In genomic region chr15:94894056-94894455, GRCh38 we compare ENCODE assay signal across 23 cellular contexts.
DNase-seq lines count a peak whose midpoint lies in the region; ATAC-seq and TF ChIP-seq lines count a peak whose summit lies in the region.
"Had no signal": no experiment of that assay in that cellular context is flagged by ENCODE, and none has a peak within 500 bp of the region (broad histone marks: within the 10 kb centered on the region; RNA-seq: fewer than 3 reads in every experiment).

No MANE protein-coding gene starts in this region.

- no peak overlapping the region for H4K5ac ChIP-seq in H9 (ENCODE audit: insufficient read length, low read depth, low read length)

- no peaks in the 10 kb centered on the region for H3K4me1 ChIP-seq in H9 (ENCODE audit: insufficient read depth, low read length)
- H3K4me1 ChIP-seq in ascending aorta, result no peaks in the 10 kb centered on the region
- H3K4me1 ChIP-seq: BE2C, BLaER1 had no signal

- no peak overlapping the region for H3K27ac ChIP-seq in H9 (ENCODE audit: insufficient read length, low read depth, low read length)
- no peak overlapping the region for H3K27ac ChIP-seq in ascending aorta
- H3K27ac ChIP-seq: BLaER1 had no signal

- H3K9ac ChIP-seq in H9 (ENCODE audit: extremely low read depth, insufficient read length, low read length), result no peak overlapping the region
- H3K9ac ChIP-seq: BLaER1 had no signal

- H4K20me1 ChIP-seq in H9 (ENCODE audit: control insufficient read depth, insufficient read depth, insufficient read length), result no peaks in the 10 kb centered on the region
- H4K20me1 ChIP-seq: BLaER1 had no signal

- H3K27ac Mint-ChIP-seq in H9, result peak overlapping the region in 1 of 3 experiments; percentile 47; a peak in 1 of 7 replicates
- peak overlapping the region in 3 of 6 donors; percentile 16 to 54 (median 18) for H3K27ac Mint-ChIP-seq in immature natural killer cell
- H3K27ac Mint-ChIP-seq in natural killer cell, result no peak overlapping the region
- H3K27ac Mint-ChIP-seq: CD14-positive monocyte; CD4-positive, alpha-beta memory T cell; CD4-positive, CD25-positive, alpha-beta regulatory T cell; CD8-positive, alpha-beta memory T cell had no signal

- H2BK5ac ChIP-seq in H9 (ENCODE audit: insufficient read length, low read length), result no peak overlapping the region

- H3K4me1 Mint-ChIP-seq in H9 (no peaks in the 10 kb centered on the region), immature natural killer cell (peaks cover 10 to 23% of the 10 kb centered on the region in 2 donors), natural killer cell (peaks cover 12 to 13% of the 10 kb centered on the region in 2 donors)
- H3K4me1 Mint-ChIP-seq: CD14-positive monocyte; CD4-positive, alpha-beta memory T cell; CD4-positive, CD25-positive, alpha-beta regulatory T cell; CD8-positive, alpha-beta memory T cell had no signal

- H3K9me3 ChIP-seq in H9 (ENCODE audit: control insufficient read depth, low read depth, low read length) (no peaks in the 10 kb centered on the region), ascending aorta (no peaks in the 10 kb centered on the region)
- H3K9me3 ChIP-seq: BE2C, BLaER1 had no signal

- H3K18ac ChIP-seq in H9 (ENCODE audit: insufficient read length, low read depth, low read length), result no peak overlapping the region

- H3K56ac ChIP-seq in H9 (ENCODE audit: insufficient read length, low read depth, low read length), result no peak overlapping the region

- no peak overlapping the region for H3K23ac ChIP-seq in H9 (ENCODE audit: insufficient read length, low read depth, low read length)

- H3K9me3 Mint-ChIP-seq in H9 (peaks cover 0 to 6% of the 10 kb centered on the region in 2 experiments; a peak in 3 of 5 replicates), immature natural killer cell (peaks cover 2 to 26% (median 6%) of the 10 kb centered on the region in 6 donors), natural killer cell (peaks cover 0 to 4% of the 10 kb centered on the region in 2 donors)

- no peaks in the 10 kb centered on the region for H3K79me2 ChIP-seq in H9 (ENCODE audit: insufficient read depth, low read length)

- no peaks in the 10 kb centered on the region for H3K79me1 ChIP-seq in H9 (ENCODE audit: insufficient read depth, low read depth, low read length, poor library complexity, severe bottlenecking)

- peak; percentile 38 to 84 (median 66) for ATAC-seq in natural killer cell
- ATAC-seq in GM21526 (IDR thresholded peaks at IDR 0.05; ENCODE audit: low FRiP score, unreplicated experiment), result no peak
- ATAC-seq: GM12878 had no signal

- no peak for TF ChIP-seq CTCF in H9 (conservative IDR thresholded peaks at IDR 0.05)
- no peak for TF ChIP-seq CTCF in natural killer cell (IDR thresholded peaks at IDR 0.05)
- TF ChIP-seq CTCF in ascending aorta (IDR thresholded peaks at IDR 0.05), result no peak

- no peak overlapping the region for H2AFZ ChIP-seq in H9 (ENCODE audit: low read length)

- DNase-seq in H9 (no peak), immature natural killer cell (peak; percentile 37 to 48 (median 37)), natural killer cell (no peak), ascending aorta (ENCODE audit: low spot score in 2 of 2) (no peak)
- DNase-seq: 8988T; ACHN; BE2C; C1 segment of cervical spinal cord; CD4-positive, alpha-beta memory T cell; CD4-positive, CD25-positive, alpha-beta regulatory T cell; CD8-positive, alpha-beta memory T cell; COR-L47; DMS 273 treated with DMSO at 0.1 percent for 48 hours; DMS153; DMS53; DMS79; DND-41; EL; GDM1 had no signal

- H3K36me3 ChIP-seq in ascending aorta, result no peaks in the 10 kb centered on the region
- H3K36me3 ChIP-seq: BE2C, BLaER1 had no signal

- H2BK20ac ChIP-seq in H9 (ENCODE audit: low read depth, low read length, poor library complexity, severe bottlenecking), result no peak overlapping the region

- WGBS in H9 (ENCODE audit: extremely low coverage, insufficient read length, low lambda C conversion rate), result no CpG with 5 or more reads among the region's 3 CpGs

- no peak overlapping the region for H4K91ac ChIP-seq in H9 (ENCODE audit: insufficient read length, low read depth, low read length)

- H3K23me2 ChIP-seq in H9 (ENCODE audit: insufficient read length, low read depth, low read length, poor library complexity, severe bottlenecking), result no peaks in the 10 kb centered on the region

- no peak overlapping the region for H3K4ac ChIP-seq in H9 (ENCODE audit: low read depth, low read length)

- no peak overlapping the region for H2BK12ac ChIP-seq in H9 (ENCODE audit: insufficient read length, low read depth, low read length)

- no peak overlapping the region for H2BK15ac ChIP-seq in H9 (ENCODE audit: low read depth, low read length)

- H3K27me3 Mint-ChIP-seq in H9 (ENCODE audit: low read depth) (no peaks in the 10 kb centered on the region), immature natural killer cell (ENCODE audit: low read depth in 3 of 3) (peaks cover 8 to 13% (median 12%) of the 10 kb centered on the region in 3 donors), natural killer cell (ENCODE audit: low read depth in 2 of 2) (peaks cover 26 to 39% of the 10 kb centered on the region in 2 donors)
- H3K27me3 Mint-ChIP-seq: CD4-positive, alpha-beta memory T cell; CD4-positive, CD25-positive, alpha-beta regulatory T cell; CD8-positive, alpha-beta memory T cell had no signal

- peaks cover 0 to 7% (median 0%) of the 10 kb centered on the region in 3 experiments; a peak in 2 of 7 replicates for H3K36me3 Mint-ChIP-seq in H9 (ENCODE audit: insufficient read depth in 1 of 3, low read depth in 3 of 3)
- H3K36me3 Mint-ChIP-seq in immature natural killer cell, result peaks cover 0 to 3% (median 0%) of the 10 kb centered on the region in 3 donors
- H3K36me3 Mint-ChIP-seq in natural killer cell, result peaks cover 11% of the 10 kb centered on the region
- H3K36me3 Mint-ChIP-seq: CD14-positive monocyte; CD4-positive, alpha-beta memory T cell; CD4-positive, CD25-positive, alpha-beta regulatory T cell; CD8-positive, alpha-beta memory T cell had no signal

- H2AK5ac ChIP-seq in H9 (ENCODE audit: insufficient read length, low read length), result no peak overlapping the region

- H3K4me2 ChIP-seq in H9 (ENCODE audit: insufficient read depth, insufficient read length, low read length), result no peak overlapping the region
- H3K4me2 ChIP-seq: BLaER1 had no signal

- H4K8ac ChIP-seq in H9 (replicated peaks; ENCODE audit: insufficient read length, low read depth, low read length), result no peak overlapping the region

- H3K14ac ChIP-seq in H9 (ENCODE audit: insufficient read depth, low read length), result no peak overlapping the region

- no peak overlapping the region for H2BK120ac ChIP-seq in H9 (ENCODE audit: low read depth, low read length, poor library complexity, severe bottlenecking)

- H3K4me3 Mint-ChIP-seq in H9 (no peak overlapping the region), immature natural killer cell (peak overlapping the region in 1 of 5 donors; percentile 21), natural killer cell (no peak overlapping the region)
- H3K4me3 Mint-ChIP-seq: CD14-positive monocyte; CD4-positive, alpha-beta memory T cell; CD4-positive, CD25-positive, alpha-beta regulatory T cell; CD8-positive, alpha-beta memory T cell had no signal

- peak overlapping the region; percentile 6 for H3T11ph ChIP-seq in H9 (ENCODE audit: low read length)

- intact Hi-C loops in natural killer cell (cut with micrococcal nuclease), result no loop called here
- intact Hi-C loops in ascending aorta (cut with DNase I), result no loop called here

- H3K27me3 ChIP-seq in H9 (ENCODE audit: insufficient read depth, low read length) (no peaks in the 10 kb centered on the region), ascending aorta (no peaks in the 10 kb centered on the region)
- H3K27me3 ChIP-seq: BE2C, BLaER1 had no signal

- no peak overlapping the region for H3K4me3 ChIP-seq in ascending aorta
- H3K4me3 ChIP-seq: BLaER1, GM12878 had no signal

Comparison
In these comparisons a context has a peak if more than half of its experiments do, and no peak if none do; other contexts are left out.
1. DNase-seq: peak in immature natural killer cell (3 of 3); none in H9 (single experiment), natural killer cell (single experiment) and ascending aorta (0 of 2).